15 cellular contexts compared by ENCODE assay signal in genomic region chr1:219040291-219040690, GRCh38.
DNase-seq lines count a peak whose midpoint lies in the region; ATAC-seq and TF ChIP-seq lines count a peak whose summit lies in the region.
"Had no signal": no experiment of that assay in that cellular context is flagged by ENCODE, and none has a peak within 500 bp of the region (broad histone marks: within the 10 kb centered on the region; RNA-seq: fewer than 3 reads in every experiment).

No MANE protein-coding gene starts in this region.

- no peaks in the 10 kb centered on the region for H3K27me3 Mint-ChIP-seq in endodermal cell (ENCODE audit: insufficient read depth)
- H3K27me3 Mint-ChIP-seq: CD4-positive, CD25-positive, alpha-beta regulatory T cell had no signal

- DNase-seq in COLO829 (ENCODE audit: low spot score) (peak; percentile 6), NCI-H226 (peak; percentile 15), endodermal cell (no peak), neuronal stem cell (ENCODE audit: low spot score) (peak; percentile 5), medulla oblongata (ENCODE audit: extremely low spot score) (no peak), Peyer's patch (no peak)
- DNase-seq: ACHN; Calu3; CD4-positive, CD25-positive, alpha-beta regulatory T cell; DMS 273 treated with DMSO at 0.1 percent for 48 hours; H7 had no signal

- peaks cover 36% of the 10 kb centered on the region for H3K9me3 Mint-ChIP-seq in endodermal cell

- H2AK5ac ChIP-seq in neuronal stem cell (ENCODE audit: low read depth, low read length), result no peak overlapping the region

- H3K4me1 ChIP-seq in endodermal cell (ENCODE audit: control insufficient read depth, insufficient read depth, low read length) (no peaks in the 10 kb centered on the region), neuronal stem cell (ENCODE audit: control insufficient read depth in 2 of 2, insufficient read depth in 1 of 2, low read depth in 1 of 2, low read length in 2 of 2) (no peaks in the 10 kb centered on the region), Peyer's patch (no peaks in the 10 kb centered on the region)
- H3K4me1 ChIP-seq: BLaER1 treated with 17β-estradiol and CSF1 and Interleukin-3, amounts not matched to agents 10 nM and 100 nM had no signal

- no peak overlapping the region for H4K91ac ChIP-seq in neuronal stem cell (ENCODE audit: low read depth, low read length, poor library complexity)

- no peak overlapping the region for H2AFZ ChIP-seq in neuronal stem cell (ENCODE audit: low read length)
- H2AFZ ChIP-seq: GM23338 had no signal

- no peak overlapping the region for H2BK12ac ChIP-seq in neuronal stem cell (ENCODE audit: low read length)

- no peaks in the 10 kb centered on the region for H3K79me1 ChIP-seq in neuronal stem cell (ENCODE audit: low read depth, low read length)

- H3K4me1 Mint-ChIP-seq in endodermal cell, result peaks cover 9% of the 10 kb centered on the region
- H3K4me1 Mint-ChIP-seq: CD4-positive, CD25-positive, alpha-beta regulatory T cell had no signal

- H3K9ac ChIP-seq in endodermal cell (ENCODE audit: extremely low read depth, low read length, poor library complexity, severe bottlenecking), result no peak overlapping the region
- no peak overlapping the region for H3K9ac ChIP-seq in neuronal stem cell (ENCODE audit: low read depth, low read length, poor library complexity)
- H3K9ac ChIP-seq: BLaER1 treated with 17β-estradiol and CSF1 and Interleukin-3, amounts not matched to agents 10 nM and 100 nM had no signal

- peaks cover 42% of the 10 kb centered on the region for H3K9me3 ChIP-seq in endodermal cell (ENCODE audit: control insufficient read depth, low read length)
- H3K9me3 ChIP-seq in neuronal stem cell (replicated peaks in 1 of 2; ENCODE audit: control insufficient read depth in 2 of 2, insufficient read depth in 1 of 2, low read depth in 1 of 2, low read length in 2 of 2), result peaks cover 0 to 13% of the 10 kb centered on the region in 2 donors
- H3K9me3 ChIP-seq in Peyer's patch, result no peaks in the 10 kb centered on the region

- H3K4me3 ChIP-seq in endodermal cell (ENCODE audit: low read length) (peak overlapping the region; percentile 58), neuronal stem cell (ENCODE audit: low read length in 2 of 2) (no peak overlapping the region), Peyer's patch (no peak overlapping the region)
- H3K4me3 ChIP-seq: BLaER1 treated with 17β-estradiol and CSF1 and Interleukin-3, amounts not matched to agents 10 nM and 100 nM; GM23338 had no signal

- no peak overlapping the region for H3K18ac ChIP-seq in neuronal stem cell (ENCODE audit: low read length)

- no peak overlapping the region for H2BK5ac ChIP-seq in neuronal stem cell (ENCODE audit: low read length)

- 74 to 84% methylated on average over 2 to 5 of the region's 5 CpGs for WGBS in endodermal cell (ENCODE audit: insufficient coverage in 1 of 2, insufficient read length in 1 of 2), 2 experiments
- WGBS in neuronal stem cell (ENCODE audit: extremely low coverage in 2 of 2, insufficient read length in 2 of 2, insufficient replicate concordance in 1 of 2), 2 donors, result no CpG with 5 or more reads among the region's 5 CpGs

- TF ChIP-seq POLR2A in Peyer's patch (IDR thresholded peaks at IDR 0.05), result no peak

- no peak overlapping the region for H4K8ac ChIP-seq in neuronal stem cell (ENCODE audit: low read depth, low read length)

- no peak overlapping the region for H2BK120ac ChIP-seq in neuronal stem cell (ENCODE audit: low read depth, low read length)

- no peak overlapping the region for H3K4me3 Mint-ChIP-seq in endodermal cell
- H3K4me3 Mint-ChIP-seq: CD4-positive, CD25-positive, alpha-beta regulatory T cell; GM23338 had no signal

- H3K27me3 ChIP-seq in endodermal cell (ENCODE audit: control insufficient read depth, insufficient read depth, low read length, poor library complexity, severe bottlenecking) (no peaks in the 10 kb centered on the region), neuronal stem cell (ENCODE audit: control insufficient read depth in 3 of 3, insufficient read depth in 3 of 3, low read depth in 1 of 3, low read length in 3 of 3) (no peaks in the 10 kb centered on the region), Peyer's patch (no peaks in the 10 kb centered on the region)
- H3K27me3 ChIP-seq: BLaER1 treated with 17β-estradiol and CSF1 and Interleukin-3, amounts not matched to agents 10 nM and 100 nM had no signal

- no peak for TF ChIP-seq CTCF in endodermal cell (conservative IDR thresholded peaks at IDR 0.05)
- TF ChIP-seq CTCF in Peyer's patch (IDR thresholded peaks at IDR 0.05), result no peak

- H3K36me3 ChIP-seq in endodermal cell (ENCODE audit: control insufficient read depth, insufficient read depth, low read length) (no peaks in the 10 kb centered on the region), neuronal stem cell (replicated peaks in 1 of 2; ENCODE audit: control insufficient read depth in 2 of 2, insufficient read depth in 2 of 2, low read length in 2 of 2) (no peaks in the 10 kb centered on the region), Peyer's patch (no peaks in the 10 kb centered on the region)
- H3K36me3 ChIP-seq: BLaER1 treated with 17β-estradiol and CSF1 and Interleukin-3, amounts not matched to agents 10 nM and 100 nM had no signal

- no peak overlapping the region for H3K14ac ChIP-seq in neuronal stem cell (ENCODE audit: low read length)

- no peak overlapping the region for H3K4ac ChIP-seq in neuronal stem cell (ENCODE audit: low read length)

- ATAC-seq in GM21390 (IDR thresholded peaks at IDR 0.05; ENCODE audit: unreplicated experiment) (no peak), HG03378 (IDR thresholded peaks at IDR 0.05; ENCODE audit: unreplicated experiment) (no peak)
- ATAC-seq: GM23338 had no signal

- H3K27ac ChIP-seq in endodermal cell (ENCODE audit: low read depth, low read length) (no peak overlapping the region), neuronal stem cell (replicated peaks; ENCODE audit: low read length) (no peak overlapping the region), Peyer's patch (no peak overlapping the region)
- H3K27ac ChIP-seq: BLaER1 treated with 17β-estradiol and CSF1 and Interleukin-3, amounts not matched to agents 10 nM and 100 nM had no signal

- H2BK15ac ChIP-seq in neuronal stem cell (ENCODE audit: low read length), result no peak overlapping the region

- H3K23ac ChIP-seq in neuronal stem cell (ENCODE audit: low read depth, low read length, poor library complexity), result no peak overlapping the region

- peaks cover 8% of the 10 kb centered on the region for H3K36me3 Mint-ChIP-seq in endodermal cell (ENCODE audit: low read depth)
- H3K36me3 Mint-ChIP-seq: CD4-positive, CD25-positive, alpha-beta regulatory T cell had no signal

- H3K27ac Mint-ChIP-seq in endodermal cell, result no peak overlapping the region
- H3K27ac Mint-ChIP-seq: CD4-positive, CD25-positive, alpha-beta regulatory T cell; GM23338 had no signal

- H3K4me2 ChIP-seq in neuronal stem cell (ENCODE audit: insufficient read depth, low read length, poor library complexity, severe bottlenecking), result no peak overlapping the region
- H3K4me2 ChIP-seq: BLaER1 treated with 17β-estradiol and CSF1 and Interleukin-3, amounts not matched to agents 10 nM and 100 nM; GM23338 had no signal

Comparison
In these comparisons a context has a peak if more than half of its experiments do, and no peak if none do; other contexts are left out.
1. DNase-seq: peak in COLO829 (single experiment), NCI-H226 (single experiment) and neuronal stem cell (single experiment); none in endodermal cell (single experiment), medulla oblongata (single experiment) and Peyer's patch (0 of 3).